Comparison of ENCODE assay signal across 8 cellular contexts in genomic region chr20:47334022-47334551, GRCh38. TPM values are rescaled to one million over a fixed set of nuclear protein-coding genes. Genes with fewer than 3 reads are reported as not detected.
DNase-seq lines count a peak whose midpoint lies in the region; ATAC-seq and TF ChIP-seq lines count a peak whose summit lies in the region.

No MANE protein-coding gene starts in this region.

- H3K9me3 Mint-ChIP-seq in natural killer cell: no peaks in the 10 kb centered on the region
- no peaks in the 10 kb centered on the region for H3K9me3 Mint-ChIP-seq in activated T-cell treated with anti-CD3 and anti-CD28 coated beads, Interleukin-2, amount 50 U/mL, for 4 hours

- H3K27ac Mint-ChIP-seq in natural killer cell: peak overlapping the region; percentile 57 to 95

- DNase-seq in G401 (ENCODE audit: low spot score) (peak; percentile 37), RPMI7951 (ENCODE audit: low read depth) (peak; percentile 99), epithelial cell of esophagus (ENCODE audit: low read depth) (peak; percentile 93), natural killer cell (no peak), NCI-H1694 (lab: John Stamatoyannopoulos, UW) (no peak)
- DNase-seq in activated T-cell treated with anti-CD3 and anti-CD28 coated beads, Interleukin-2, amount 50 U/mL, for 48 hours: no peak
- DNase-seq in activated T-cell treated with anti-CD3 and anti-CD28 coated beads, Interleukin-2, amount 50 U/mL, for 4 hours: no peak

- peak overlapping the region; percentile 21 for H3K4me3 Mint-ChIP-seq in natural killer cell
- H3K4me3 Mint-ChIP-seq in activated T-cell treated with anti-CD3 and anti-CD28 coated beads, Interleukin-2, amount 50 U/mL, for 4 hours: no peak overlapping the region

- TF ChIP-seq CTCF in epithelial cell of esophagus (IDR thresholded peaks at IDR 0.05; ENCODE audit: insufficient read depth, low read depth, low read length, missing control alignments): no peak
- TF ChIP-seq CTCF in natural killer cell (IDR thresholded peaks at IDR 0.05): no peak

- no peaks in the 10 kb centered on the region for H3K36me3 Mint-ChIP-seq in natural killer cell
- peaks cover 19% of the 10 kb centered on the region for H3K36me3 Mint-ChIP-seq in activated T-cell treated with anti-CD3 and anti-CD28 coated beads, Interleukin-2, amount 50 U/mL, for 4 hours (ENCODE audit: insufficient read depth)

- H3K4me1 Mint-ChIP-seq in natural killer cell: peaks cover 46 to 82% of the 10 kb centered on the region in 2 donors
- peaks cover 47% of the 10 kb centered on the region for H3K4me1 Mint-ChIP-seq in activated T-cell treated with anti-CD3 and anti-CD28 coated beads, Interleukin-2, amount 50 U/mL, for 4 hours (ENCODE audit: low read depth)

- H3K4me3 ChIP-seq in epithelial cell of esophagus (ENCODE audit: low read length): peak overlapping the region; percentile 25

- no peaks in the 10 kb centered on the region for H3K27me3 Mint-ChIP-seq in natural killer cell (ENCODE audit: low read depth in 2 of 2)
- H3K27me3 Mint-ChIP-seq in activated T-cell treated with anti-CD3 and anti-CD28 coated beads, Interleukin-2, amount 50 U/mL, for 4 hours (ENCODE audit: low read depth): no peaks in the 10 kb centered on the region

- intact Hi-C loops in natural killer cell (cut with micrococcal nuclease): loop anchor here (2.0 kb wide), 1 partner anchor 17 kb away; no protein-coding TSS in a partner anchor

- in situ Hi-C loops in G401 (cut with HindIII; ENCODE audit: low sequenced_read_pairs): no loop called here

- ATAC-seq in natural killer cell: peak; percentile 69 to 93 (median 79)
- no peak for ATAC-seq in GM21423 (IDR thresholded peaks at IDR 0.05; ENCODE audit: unreplicated experiment)
- ATAC-seq in activated T-cell treated with anti-CD3 and anti-CD28 coated beads, Interleukin-2, amount 50 U/mL, for 4 hours: no peak

RNA-seq across cellular contexts. Expression of gene ZMYND8, which starts 22.4 kb away (rescaled TPM):
- total RNA-seq in G401 (2014; rRNA removed; shearing (Covaris generic)): 21.5 and 24.7 TPM in 2 replicates
- total RNA-seq in RPMI7951 (2014; rRNA removed; shearing (Covaris generic)): 26.6 and 36.0 TPM in 2 replicates
- 10 to 100 TPM; 57.6 to 72.6 (median 69.8) TPM for total RNA-seq in natural killer cell
- total RNA-seq in activated T-cell treated with anti-CD3 and anti-CD28 coated beads, Interleukin-2, amount 50 U/mL, for 4 hours: 10 to 100 TPM; 15.6 to 18.7 (median 17.5) TPM

Comparison
In these comparisons a context has a peak if more than half of its experiments do, and no peak if none do; other contexts are left out.
1. DNase-seq: peak in G401 (single experiment), RPMI7951 (single experiment) and epithelial cell of esophagus (single experiment); none in natural killer cell (single experiment), NCI-H1694 (single experiment), activated T-cell treated with anti-CD3 and anti-CD28 coated beads, Interleukin-2, amount 50 U/mL, for 48 hours (0 of 2) and activated T-cell treated with anti-CD3 and anti-CD28 coated beads, Interleukin-2, amount 50 U/mL, for 4 hours (single experiment).
2. ATAC-seq: peak in natural killer cell (3 of 3); none in GM21423 (single experiment) and activated T-cell treated with anti-CD3 and anti-CD28 coated beads, Interleukin-2, amount 50 U/mL, for 4 hours (0 of 2).